In genomic region chr9:113511856-113512761, GRCh38 we compare ENCODE assay signal across 9 cellular contexts. TPM values are rescaled to one million over a fixed set of nuclear protein-coding genes. Genes with fewer than 3 reads are reported as not detected.
A peak's percentile ranks its signal among the peaks of the same experiment; 100 is the strongest.
DNase-seq lines count a peak whose midpoint lies in the region; ATAC-seq, FAIRE-seq and TF ChIP-seq lines count a peak whose summit lies in the region.
"Had no signal": no experiment of that assay in that cellular context is flagged by ENCODE, and none has a peak within 500 bp of the region (broad histone marks: within the 10 kb centered on the region; RNA-seq: fewer than 3 reads in every experiment).

No MANE protein-coding gene starts in this region.

- H3K27ac ChIP-seq in esophagus squamous epithelium = peak overlapping the region in 1 of 4 donors; percentile 33
- H3K27ac ChIP-seq: HL-60 had no signal

- intact Hi-C loops in esophagus squamous epithelium (cut with DNase I) = no loop called here

- peak; percentile 54 for ATAC-seq in HG02884 (IDR thresholded peaks at IDR 0.05; ENCODE audit: unreplicated experiment)
- peak; percentile 75 to 79 for ATAC-seq in activated naive CD4-positive, alpha-beta T cell treated with anti-CD3 and anti-CD28 coated beads, Interleukin-2, amount 50 U/mL, for 72 hours

- no peaks in the 10 kb centered on the region for H3K36me3 Mint-ChIP-seq in activated naive CD4-positive, alpha-beta T cell treated with anti-CD3 and anti-CD28 coated beads, Interleukin-2, amount 50 U/mL, for 72 hours

- WGBS in esophagus squamous epithelium, 2 donors = 63 to 72% methylated on average over 8 to 10 of the region's 10 CpGs

- FAIRE-seq in GM18507 (lab: Jason Lieb, UNC) = peak; percentile 96

- TF ChIP-seq CTCF in esophagus squamous epithelium (IDR thresholded peaks at IDR 0.05) = no peak

- peaks cover 0 to 31% (median 0%) of the 10 kb centered on the region in 3 donors for H3K36me3 ChIP-seq in esophagus squamous epithelium

- peak; percentile 46 for DNase-seq in GM18507 (ENCODE audit: extremely low spot score, insufficient read length, low read depth)
- peak; percentile 20 for DNase-seq in T follicular helper cell (ENCODE audit: low read depth)
- peak; percentile 66 to 85 for DNase-seq in activated naive CD4-positive, alpha-beta T cell treated with anti-CD3 and anti-CD28 coated beads, Interleukin-2, amount 50 U/mL, for 72 hours (ENCODE audit: low spot score in 2 of 2)
- peak; percentile 63 to 70 (median 64) for DNase-seq in stimulated activated CD4-positive, alpha-beta T cell treated with anti-CD3 and anti-CD28 coated beads, Interleukin-12 subunit alpha, Interleukin-12 subunit beta, amount 100 ng/mL, for 48 hours (ENCODE audit: low read depth in 2 of 3, low spot score in 1 of 3)
- DNase-seq in NCI-H2196 treated with DMSO at 0.1 percent for 48 hours (lab: John Stamatoyannopoulos, UW; ENCODE audit: unreplicated experiment) = no peak
- DNase-seq in esophagus squamous epithelium (lab: John Stamatoyannopoulos, UW) = no peak
- DNase-seq in DMS 273 (lab: John Stamatoyannopoulos, UW; ENCODE audit: unreplicated experiment) = no peak

- peak overlapping the region; percentile 88 to 93 for H3K27ac Mint-ChIP-seq in activated naive CD4-positive, alpha-beta T cell treated with anti-CD3 and anti-CD28 coated beads, Interleukin-2, amount 50 U/mL, for 72 hours

- H3K27me3 ChIP-seq in esophagus squamous epithelium = no peaks in the 10 kb centered on the region

- H3K9me3 Mint-ChIP-seq in activated naive CD4-positive, alpha-beta T cell treated with anti-CD3 and anti-CD28 coated beads, Interleukin-2, amount 50 U/mL, for 72 hours = no peaks in the 10 kb centered on the region

- H3K4me3 ChIP-seq in esophagus squamous epithelium = no peak overlapping the region

- TF ChIP-seq POLR2A in esophagus squamous epithelium (IDR thresholded peaks at IDR 0.05) = no peak

- no peaks in the 10 kb centered on the region for H3K9me3 ChIP-seq in esophagus squamous epithelium

- H3K4me1 ChIP-seq in esophagus squamous epithelium = peaks cover 0 to 71% (median 15%) of the 10 kb centered on the region in 3 donors

RNA-seq across cellular contexts. Expression of gene RGS3, which starts 48.6 kb away (rescaled TPM):
- 10 to 100 TPM; 25.7 to 56.1 TPM for total RNA-seq in activated naive CD4-positive, alpha-beta T cell treated with anti-CD3 and anti-CD28 coated beads, Interleukin-2, amount 50 U/mL, for 72 hours
- total RNA-seq in esophagus squamous epithelium = 10 to 100 TPM in 3 of 4 donors, 1 to 10 TPM in 1; 9.7 to 16.3 (median 12.7) TPM

Comparison
In these comparisons a context has a peak if more than half of its experiments do, and no peak if none do; other contexts are left out.
1. DNase-seq: peak in GM18507 (single experiment), T follicular helper cell (single experiment), activated naive CD4-positive, alpha-beta T cell treated with anti-CD3 and anti-CD28 coated beads, Interleukin-2, amount 50 U/mL, for 72 hours (2 of 2) and stimulated activated CD4-positive, alpha-beta T cell treated with anti-CD3 and anti-CD28 coated beads, Interleukin-12 subunit alpha, Interleukin-12 subunit beta, amount 100 ng/mL, for 48 hours (3 of 3); none in NCI-H2196 treated with DMSO at 0.1 percent for 48 hours (single experiment), esophagus squamous epithelium (single experiment) and DMS 273 (single experiment).